ENCODE assay signal across 23 cellular contexts in genomic region chr4:3232001-3232400, GRCh38.
"Had no signal": no experiment of that assay in that cellular context is flagged by ENCODE, and none has a peak within 500 bp of the region (broad histone marks: within the 10 kb centered on the region; RNA-seq: fewer than 3 reads in every experiment).

No MANE protein-coding gene starts in this region.

- H3K4me3 ChIP-seq: cardiac muscle cell, Peyer's patch had no signal

- H3K4me1 Mint-ChIP-seq: activated B cell treated with CpG ODN at 0.5 μM for 24 hours; activated CD4-positive, alpha-beta T cell treated with anti-CD3 and anti-CD28 coated beads, Interleukin-2, amount 10 ng/mL, durations not matched to agents 7 days and 5 days; brain had no signal

- H3K4me3 Mint-ChIP-seq: activated B cell treated with CpG ODN at 0.5 μM for 24 hours; activated CD4-positive, alpha-beta memory T cell treated with anti-CD3 and anti-CD28 coated beads for 36 hours; activated CD4-positive, alpha-beta T cell treated with anti-CD3 and anti-CD28 coated beads, Interleukin-2, amount 10 ng/mL, durations not matched to agents 7 days and 5 days; activated naive CD4-positive, alpha-beta T cell treated with anti-CD3 and anti-CD28 coated beads for 36 hours; activated naive CD8-positive, alpha-beta T cell; activated T-cell treated with anti-CD3 and anti-CD28 coated beads, Interleukin-2, amount 50 U/mL, for 4 hours; brain; T-helper 17 cell had no signal

- ATAC-seq: activated T-cell treated with anti-CD3 and anti-CD28 coated beads, Interleukin-2, amount 50 U/mL, for 4 hours; T-helper 17 cell had no signal

- H3K4me1 ChIP-seq: Peyer's patch had no signal

- H3K27me3 Mint-ChIP-seq: activated B cell treated with CpG ODN at 0.5 μM for 24 hours; activated CD4-positive, alpha-beta memory T cell treated with anti-CD3 and anti-CD28 coated beads for 36 hours; activated CD4-positive, alpha-beta T cell treated with anti-CD3 and anti-CD28 coated beads, Interleukin-2, amount 10 ng/mL, durations not matched to agents 7 days and 5 days; activated naive CD8-positive, alpha-beta T cell; brain; T-helper 17 cell had no signal

- H3K27ac ChIP-seq: cardiac muscle cell, Peyer's patch, RWPE1 had no signal

- H3K9me3 ChIP-seq: Peyer's patch had no signal

- H3K27me3 ChIP-seq: cardiac muscle cell, Peyer's patch had no signal

- H3K27ac Mint-ChIP-seq: activated B cell treated with CpG ODN at 0.5 μM for 24 hours; activated CD4-positive, alpha-beta T cell treated with anti-CD3 and anti-CD28 coated beads, Interleukin-2, amount 10 ng/mL, durations not matched to agents 7 days and 5 days; activated naive CD4-positive, alpha-beta T cell treated with anti-CD3 and anti-CD28 coated beads for 36 hours; activated naive CD8-positive, alpha-beta T cell; T-helper 17 cell had no signal

- DNase-seq: activated B cell treated with CpG ODN at 0.5 μM for 24 hours; activated CD4-positive, alpha-beta memory T cell treated with anti-CD3 and anti-CD28 coated beads for 36 hours; activated CD4-positive, alpha-beta T cell treated with anti-CD3 and anti-CD28 coated beads, Interleukin-2, amount 10 ng/mL, durations not matched to agents 7 days and 5 days; activated CD8-positive, alpha-beta memory T cell treated with anti-CD3 and anti-CD28 coated beads for 24 hours; activated gamma-delta T cell; activated naive CD4-positive, alpha-beta T cell treated with anti-CD3 and anti-CD28 coated beads for 36 hours; activated T-cell treated with anti-CD3 and anti-CD28 coated beads, Interleukin-2, amount 50 U/mL, for 4 hours; amygdala; Kasumi-1; NCI-H1105 treated with DMSO at 0.1 percent for 48 hours; NCI-H1436 treated with DMSO at 0.1 percent for 48 hours; NCI-H187; NCI-H2081; NCI-H510A treated with DMSO at 0.1 percent for 48 hours; NCI-H69; Peyer's patch; SHP77 treated with DMSO at 0.1 percent for 48 hours; T-helper 17 cell; T-helper 9 cell had no signal

- H3K9me3 Mint-ChIP-seq: activated B cell treated with CpG ODN at 0.5 μM for 24 hours; activated CD4-positive, alpha-beta memory T cell treated with anti-CD3 and anti-CD28 coated beads for 36 hours; activated CD4-positive, alpha-beta T cell treated with anti-CD3 and anti-CD28 coated beads, Interleukin-2, amount 10 ng/mL, durations not matched to agents 7 days and 5 days; activated naive CD4-positive, alpha-beta T cell treated with anti-CD3 and anti-CD28 coated beads for 36 hours; activated T-cell treated with anti-CD3 and anti-CD28 coated beads, Interleukin-2, amount 50 U/mL, for 4 hours had no signal
